ENCODE assay signal across 8 cellular contexts in the genomic region with DNA sequence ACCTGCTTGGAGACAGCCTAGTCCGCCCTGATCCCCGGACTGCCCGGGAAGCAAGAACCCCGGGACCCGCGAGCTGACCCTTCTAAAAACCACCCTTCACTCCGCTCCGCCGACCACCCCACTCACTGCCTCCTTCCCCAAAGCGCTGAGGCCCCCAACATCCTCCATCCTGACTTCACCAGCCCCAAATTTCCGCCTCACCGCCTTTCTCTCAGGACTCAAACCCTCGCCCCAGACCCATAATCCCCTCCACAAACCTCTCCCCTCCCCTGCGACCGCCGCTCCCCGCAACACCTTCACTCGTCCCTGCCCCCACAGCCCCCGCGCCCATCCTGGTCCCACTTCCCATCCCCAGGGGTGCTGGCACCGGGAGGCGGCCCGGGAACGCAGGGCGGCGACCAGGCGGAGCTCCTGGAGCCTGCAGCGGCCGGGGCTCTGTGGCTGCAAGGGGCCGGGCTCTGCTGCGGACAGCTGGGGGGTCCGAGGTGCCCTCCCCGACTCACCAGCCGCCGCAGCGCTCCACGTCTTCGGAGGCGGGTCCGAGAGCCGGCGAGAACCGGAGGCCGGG. TPM values are rescaled to one million over a fixed set of nuclear protein-coding genes. Genes with fewer than 3 reads are reported as not detected.
DNase-seq lines count a peak whose midpoint lies in the region; ATAC-seq and TF ChIP-seq lines count a peak whose summit lies in the region.

No MANE protein-coding gene starts in this region.

- H3K36me3 Mint-ChIP-seq in CD14-positive monocyte: peaks cover 5 to 7% of the 10 kb centered on the region in 2 donors
- no peaks in the 10 kb centered on the region for H3K36me3 Mint-ChIP-seq in activated naive CD8-positive, alpha-beta T cell

- DNase-seq in CD14-positive monocyte (ENCODE audit: low spot score): no peak
- peak in 26 of 51 donors; percentile 11 to 61 (median 32) for DNase-seq in hypothalamus (lab: John Stamatoyannopoulos, UW)
- peak in 1 of 2 donors; percentile 9 for DNase-seq in gastrocnemius medialis
- no peak for DNase-seq in NCI-H2029 treated with DMSO at 0.1 percent for 48 hours (lab: John Stamatoyannopoulos, UW)
- no peak for DNase-seq in DMS79 (lab: John Stamatoyannopoulos, UW)

- H3K27ac Mint-ChIP-seq in CD14-positive monocyte: peak overlapping the region; percentile 40 to 92 (median 82)
- H3K27ac Mint-ChIP-seq in activated naive CD8-positive, alpha-beta T cell: no peak overlapping the region

- H3K4me3 Mint-ChIP-seq in CD14-positive monocyte: peak overlapping the region; percentile 92 to 97
- H3K4me3 Mint-ChIP-seq in activated naive CD8-positive, alpha-beta T cell: peak overlapping the region; percentile 91

- peaks cover 0 to 4% (median 2%) of the 10 kb centered on the region in 3 donors for H3K27me3 Mint-ChIP-seq in CD14-positive monocyte (ENCODE audit: low read depth in 3 of 3)
- H3K27me3 Mint-ChIP-seq in activated naive CD8-positive, alpha-beta T cell: no peaks in the 10 kb centered on the region

- TF ChIP-seq CTCF in CD14-positive monocyte (IDR thresholded peaks at IDR 0.05) (no peak), gastrocnemius medialis (IDR thresholded peaks at IDR 0.05 in 4 of 5, conservative IDR thresholded peaks at IDR 0.05 in 1 of 5) (no peak)

- no peak for TF ChIP-seq POLR2A in gastrocnemius medialis (IDR thresholded peaks at IDR 0.05)

- ATAC-seq in HG02642 (IDR thresholded peaks at IDR 0.05; ENCODE audit: poor library complexity, unreplicated experiment) (peak; percentile 0), gastrocnemius medialis (peak; percentile 43 to 49), GM21367 (IDR thresholded peaks at IDR 0.05; ENCODE audit: unreplicated experiment) (no peak)

- in situ Hi-C loops in gastrocnemius medialis (cut with MboI; ENCODE audit: low sequenced_read_pairs in 4 of 4): loop anchor here in 2 of 4 donors (5.0 kb wide), 1 partner anchor 66 kb away; no protein-coding TSS in a partner anchor

- H3K36me3 ChIP-seq in gastrocnemius medialis: no peaks in the 10 kb centered on the region

- peaks cover 35% of the 10 kb centered on the region for H3K4me1 Mint-ChIP-seq in CD14-positive monocyte
- peaks cover 14% of the 10 kb centered on the region for H3K4me1 Mint-ChIP-seq in activated naive CD8-positive, alpha-beta T cell (ENCODE audit: low read depth)

- H3K9me3 Mint-ChIP-seq in CD14-positive monocyte: peaks cover 0 to 3% (median 0%) of the 10 kb centered on the region in 7 donors
- H3K9me3 Mint-ChIP-seq in activated naive CD8-positive, alpha-beta T cell (ENCODE audit: low read depth): no peaks in the 10 kb centered on the region

- peaks cover 14 to 18% of the 10 kb centered on the region in 2 donors for H3K4me1 ChIP-seq in gastrocnemius medialis

- H3K9me3 ChIP-seq in gastrocnemius medialis: no peaks in the 10 kb centered on the region

- H3K27me3 ChIP-seq in gastrocnemius medialis: no peaks in the 10 kb centered on the region

- peak overlapping the region; percentile 78 to 96 (median 90) for H3K4me3 ChIP-seq in gastrocnemius medialis

- peak overlapping the region; percentile 77 to 87 (median 82) for H3K27ac ChIP-seq in gastrocnemius medialis

- intact Hi-C loops in CD14-positive monocyte (cut with micrococcal nuclease): loop anchor here in 1 of 2 donors (5.0 to 10.0 kb wide), 3 partner anchors 66 to 1017 kb away; a partner anchor contains a TSS
- intact Hi-C loops in gastrocnemius medialis (cut with DNase I; ENCODE audit: low total_unique reads): loop anchor here (5.0 kb wide), 2 partner anchors 86 to 619 kb away; no protein-coding TSS in a partner anchor

RNA-seq across cellular contexts. Expression of a gene that starts 0.3 kb away (rescaled TPM):
- polyA plus RNA-seq in CD14-positive monocyte: 10 to 100 TPM; 21.6 to 24.8 TPM
- 1 to 10 TPM; 6.9 to 8.1 (median 7.8) TPM for total RNA-seq in gastrocnemius medialis

Comparison
In these comparisons a context has a peak if more than half of its experiments do, and no peak if none do; other contexts are left out.
1. DNase-seq: peak in hypothalamus (26 of 51); none in CD14-positive monocyte (single experiment), NCI-H2029 treated with DMSO at 0.1 percent for 48 hours (single experiment) and DMS79 (single experiment).